21 cellular contexts compared by ENCODE assay signal in the genomic region with DNA sequence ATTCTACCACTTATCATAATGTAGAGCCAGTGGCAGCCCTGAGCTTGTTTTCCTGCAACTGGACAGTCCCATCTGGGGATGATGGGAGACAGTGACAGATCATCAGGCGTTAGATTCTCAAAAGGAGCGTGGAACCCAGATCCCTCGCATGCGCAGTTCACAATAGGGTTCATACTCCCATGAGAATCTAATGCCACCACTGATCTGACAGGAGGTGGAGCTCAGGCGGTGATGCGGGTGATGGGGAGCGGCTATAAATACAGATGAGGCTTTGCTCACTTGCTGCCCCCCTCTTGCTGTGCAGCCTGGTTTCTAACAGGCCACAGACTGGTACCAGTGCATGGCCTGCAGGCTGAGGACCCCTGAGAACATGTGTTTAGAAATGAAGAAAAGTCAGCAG.
"Had no signal": no experiment of that assay in that cellular context is flagged by ENCODE, and none has a peak within 500 bp of the region (broad histone marks: within the 10 kb centered on the region; RNA-seq: fewer than 3 reads in every experiment).

No MANE protein-coding gene starts in this region.

- H3K9me3 ChIP-seq: SK-N-SH had no signal

- FAIRE-seq: HTR-8/SVneo had no signal

- H3K27ac ChIP-seq: HL-60, RWPE1 had no signal

- H3K9ac ChIP-seq: SK-N-SH had no signal

- DNase-seq: KG1; MV-4-11; NCI-H1436; NCI-H187; NCI-H2081 treated with DMSO at 0.1 percent for 48 hours; NCI-H2171; NCI-H226; NCI-H446; NCI-H510A; NCI-H526; NCI-H82; NK-92 treated with Interleukin-12 subunit alpha and Interleukin-12 subunit beta, amount 100 ng/mL, for 24 hours; PC-3; SHP77; SK-N-SH; SW 1271; T-cell had no signal

- ATAC-seq: Panc1, PC-3, T-cell had no signal

- H3K4me2 ChIP-seq: SK-N-SH had no signal
